ENCODE assay signal across 8 cellular contexts in the genomic region with DNA sequence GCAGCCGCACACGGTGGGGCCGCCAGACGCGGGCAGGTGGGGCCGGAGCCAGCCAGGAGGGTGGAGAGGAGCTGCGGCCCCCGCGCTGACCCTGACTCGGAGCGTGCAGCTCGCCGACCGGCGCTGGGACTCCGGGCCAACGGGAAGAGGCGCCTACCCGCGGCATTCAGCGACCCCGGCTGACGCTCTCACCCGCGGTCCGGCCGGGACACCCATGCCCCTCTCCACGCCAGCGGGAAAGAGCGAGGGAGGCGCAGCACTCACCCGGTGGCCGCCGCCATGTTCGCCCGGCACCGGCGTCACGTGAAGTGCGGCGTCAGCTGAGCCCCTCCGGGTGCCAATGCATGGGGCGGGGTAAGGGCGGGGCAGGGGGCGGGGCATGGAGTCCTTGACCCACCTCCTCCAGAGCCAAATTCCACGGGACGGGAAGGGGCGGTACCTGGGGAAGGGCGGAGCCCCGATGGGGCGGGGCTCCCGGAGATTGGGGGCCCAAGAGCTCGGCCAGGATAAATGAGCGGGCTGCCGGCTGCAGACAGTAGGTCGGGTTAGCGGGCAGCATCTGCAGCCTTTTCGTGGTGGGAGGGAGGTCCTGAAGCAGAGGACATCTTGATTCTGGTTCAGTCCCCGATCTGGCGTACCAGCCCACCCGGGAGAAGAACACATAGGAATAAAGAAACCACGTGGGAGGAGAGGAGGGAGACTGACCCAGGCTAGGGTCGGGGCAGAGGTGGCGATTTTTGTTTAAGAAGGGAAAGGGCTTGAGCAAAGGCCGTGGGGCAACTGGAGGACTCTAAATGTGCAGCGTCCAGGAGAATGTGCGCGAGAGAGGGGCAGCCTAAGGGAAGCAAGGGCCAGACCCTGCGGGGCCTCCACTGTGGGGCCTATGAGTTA. TPM values are rescaled to one million over a fixed set of nuclear protein-coding genes. Genes with fewer than 3 reads are reported as not detected.
DNase-seq lines count a peak whose midpoint lies in the region; ATAC-seq and TF ChIP-seq lines count a peak whose summit lies in the region.

A gene (minus strand): TSS at position 312 of the 891 bp plus-strand sequence. CDS start 31 bp downstream, at position 281.

- H3K4me2 ChIP-seq in DND-41 (ENCODE audit: insufficient read depth, low read length) (peak within 1 kb of the TSS; percentile 100), neural cell (ENCODE audit: low read length) (peak within 1 kb of the TSS; percentile 72)

- H3K9ac ChIP-seq in DND-41 (ENCODE audit: low read depth, low read length) (peak within 1 kb of the TSS; percentile 73), neural cell (ENCODE audit: low read length) (peak within 1 kb of the TSS; percentile 68)

- no peaks in the 10 kb centered on the region for H3K9me3 Mint-ChIP-seq in stimulated activated naive CD8-positive, alpha-beta T cell treated with anti-CD3 and anti-CD28 coated beads, Interleukin-15, amount 100 ng/mL, for 72 hours

- H4K20me1 ChIP-seq in DND-41 (ENCODE audit: insufficient read depth, low read length) (peaks cover 2% of the 10 kb centered on the region; the same call in 1 of the 2 replicates), neural cell (ENCODE audit: insufficient read depth) (no peaks in the 10 kb centered on the region)

- H3K36me3 ChIP-seq in DND-41 (ENCODE audit: insufficient read depth, low read length) (no peaks in the 10 kb centered on the region), RWPE2 (ENCODE audit: low read depth) (no peaks in the 10 kb centered on the region), neural cell (ENCODE audit: insufficient read depth, low read length) (no peaks in the 10 kb centered on the region)

- peak; percentile 43 for TF ChIP-seq RAD21 in neural cell (conservative IDR thresholded peaks at IDR 0.05)

- H3K27ac ChIP-seq in DND-41 (ENCODE audit: low read length) (peak within 1 kb of the TSS; percentile 57), RWPE2 (ENCODE audit: poor library complexity, severe bottlenecking) (no peak within 1 kb of the TSS), neural cell (ENCODE audit: low read length) (no peak within 1 kb of the TSS)

- DNase-seq in DND-41, result peak; percentile 91
- DNase-seq in LHCN-M2 (ENCODE audit: low read depth), result peak; percentile 83
- peak; percentile 80 for DNase-seq in RWPE2 (ENCODE audit: low spot score)
- peak; percentile 74 for DNase-seq in activated effector memory CD4-positive, alpha-beta T cell treated with Interleukin-2 at 50 U/mL for 16 hours
- DNase-seq in fibroblast of the conjunctiva (ENCODE audit: low read depth), result peak; percentile 78
- peak; percentile 82 to 83 for DNase-seq in stimulated activated naive CD8-positive, alpha-beta T cell treated with anti-CD3 and anti-CD28 coated beads, Interleukin-15, amount 100 ng/mL, for 72 hours

- no peaks in the 10 kb centered on the region for H3F3A ChIP-seq in neural cell (ENCODE audit: insufficient read depth, low read length, poor library complexity, severe bottlenecking)

- no peak for TF ChIP-seq CTCF in DND-41 (IDR thresholded peaks at IDR 0.05; ENCODE audit: borderline replicate concordance, extremely low read depth, low read length, poor library complexity, severe bottlenecking)
- TF ChIP-seq CTCF in RWPE2 (IDR thresholded peaks at IDR 0.05; ENCODE audit: poor library complexity, severe bottlenecking), result no peak
- no peak for TF ChIP-seq CTCF in neural cell (IDR thresholded peaks at IDR 0.05; ENCODE audit: poor library complexity, severe bottlenecking)

- H3K9me2 ChIP-seq in neural cell (ENCODE audit: insufficient read depth, low read length), result no peaks in the 10 kb centered on the region

- no peaks in the 10 kb centered on the region for H3K27me3 Mint-ChIP-seq in stimulated activated naive CD8-positive, alpha-beta T cell treated with anti-CD3 and anti-CD28 coated beads, Interleukin-15, amount 100 ng/mL, for 72 hours

- ATAC-seq in DND-41 (ENCODE audit: insufficient read depth, low read depth), result peak; percentile 94
- peak; percentile 89 for ATAC-seq in GM21825 (IDR thresholded peaks at IDR 0.05; ENCODE audit: unreplicated experiment)
- ATAC-seq in RWPE2 (ENCODE audit: low read depth), result peak; percentile 92
- peak; percentile 93 for ATAC-seq in stimulated activated naive CD8-positive, alpha-beta T cell treated with anti-CD3 and anti-CD28 coated beads, Interleukin-15, amount 100 ng/mL, for 72 hours

- peak within 1 kb of the TSS; percentile 92 to 98 for H3K4me3 Mint-ChIP-seq in stimulated activated naive CD8-positive, alpha-beta T cell treated with anti-CD3 and anti-CD28 coated beads, Interleukin-15, amount 100 ng/mL, for 72 hours

- H3K9me3 ChIP-seq in DND-41 (ENCODE audit: insufficient read depth, low read length, severe bottlenecking), result no peaks in the 10 kb centered on the region
- no peaks in the 10 kb centered on the region for H3K9me3 ChIP-seq in RWPE2 (ENCODE audit: severe bottlenecking)
- no peaks in the 10 kb centered on the region for H3K9me3 ChIP-seq in neural cell (ENCODE audit: low read length)

- peak; percentile 39 for TF ChIP-seq EP300 in neural cell (conservative IDR thresholded peaks at IDR 0.05; ENCODE audit: poor library complexity, severe bottlenecking)

- H3K27ac Mint-ChIP-seq in stimulated activated naive CD8-positive, alpha-beta T cell treated with anti-CD3 and anti-CD28 coated beads, Interleukin-15, amount 100 ng/mL, for 72 hours, result peak within 1 kb of the TSS; percentile 71 to 91

- H3K4me3 ChIP-seq in DND-41 (ENCODE audit: low read depth in 1 of 2, low read length in 2 of 2), result peak within 1 kb of the TSS; percentile 93 to 99
- H3K4me3 ChIP-seq in RWPE2 (ENCODE audit: severe bottlenecking), result peak within 1 kb of the TSS; percentile 71
- peak within 1 kb of the TSS; percentile 96 for H3K4me3 ChIP-seq in neural cell (ENCODE audit: low read length)

- H3K79me2 ChIP-seq in DND-41 (ENCODE audit: insufficient read depth, low read length), result peaks cover 8% of the 10 kb centered on the region
- H3K79me2 ChIP-seq in neural cell (replicated peaks; ENCODE audit: insufficient read depth, low read length), result no peaks in the 10 kb centered on the region

- H3K4me1 ChIP-seq in DND-41 (ENCODE audit: insufficient read depth, low read length), result peaks cover 25% of the 10 kb centered on the region
- H3K4me1 ChIP-seq in RWPE2 (ENCODE audit: insufficient read depth, poor library complexity, severe bottlenecking), result no peaks in the 10 kb centered on the region

- peaks cover 37% of the 10 kb centered on the region for H3K4me1 Mint-ChIP-seq in stimulated activated naive CD8-positive, alpha-beta T cell treated with anti-CD3 and anti-CD28 coated beads, Interleukin-15, amount 100 ng/mL, for 72 hours

- H3K27me3 ChIP-seq in DND-41 (ENCODE audit: insufficient read depth, low read length, poor library complexity) (no peaks in the 10 kb centered on the region), RWPE2 (ENCODE audit: insufficient read depth, poor library complexity, severe bottlenecking) (no peaks in the 10 kb centered on the region), neural cell (ENCODE audit: insufficient read depth, low read depth, low read length) (no peaks in the 10 kb centered on the region)

- H2AFZ ChIP-seq in DND-41 (ENCODE audit: low read depth, low read length) (peak within 1 kb of the TSS; percentile 87), neural cell (ENCODE audit: low read depth, low read length) (peak within 1 kb of the TSS; percentile 60)

TF ChIP-seq in neural cell, 6 proteins besides CTCF, POLR2A, EP300 and RAD21:
- TF ChIP-seq SMC3 (conservative IDR thresholded peaks at IDR 0.05; ENCODE audit: poor library complexity), result peak; percentile 42
- TF ChIP-seq, protein P1, sequence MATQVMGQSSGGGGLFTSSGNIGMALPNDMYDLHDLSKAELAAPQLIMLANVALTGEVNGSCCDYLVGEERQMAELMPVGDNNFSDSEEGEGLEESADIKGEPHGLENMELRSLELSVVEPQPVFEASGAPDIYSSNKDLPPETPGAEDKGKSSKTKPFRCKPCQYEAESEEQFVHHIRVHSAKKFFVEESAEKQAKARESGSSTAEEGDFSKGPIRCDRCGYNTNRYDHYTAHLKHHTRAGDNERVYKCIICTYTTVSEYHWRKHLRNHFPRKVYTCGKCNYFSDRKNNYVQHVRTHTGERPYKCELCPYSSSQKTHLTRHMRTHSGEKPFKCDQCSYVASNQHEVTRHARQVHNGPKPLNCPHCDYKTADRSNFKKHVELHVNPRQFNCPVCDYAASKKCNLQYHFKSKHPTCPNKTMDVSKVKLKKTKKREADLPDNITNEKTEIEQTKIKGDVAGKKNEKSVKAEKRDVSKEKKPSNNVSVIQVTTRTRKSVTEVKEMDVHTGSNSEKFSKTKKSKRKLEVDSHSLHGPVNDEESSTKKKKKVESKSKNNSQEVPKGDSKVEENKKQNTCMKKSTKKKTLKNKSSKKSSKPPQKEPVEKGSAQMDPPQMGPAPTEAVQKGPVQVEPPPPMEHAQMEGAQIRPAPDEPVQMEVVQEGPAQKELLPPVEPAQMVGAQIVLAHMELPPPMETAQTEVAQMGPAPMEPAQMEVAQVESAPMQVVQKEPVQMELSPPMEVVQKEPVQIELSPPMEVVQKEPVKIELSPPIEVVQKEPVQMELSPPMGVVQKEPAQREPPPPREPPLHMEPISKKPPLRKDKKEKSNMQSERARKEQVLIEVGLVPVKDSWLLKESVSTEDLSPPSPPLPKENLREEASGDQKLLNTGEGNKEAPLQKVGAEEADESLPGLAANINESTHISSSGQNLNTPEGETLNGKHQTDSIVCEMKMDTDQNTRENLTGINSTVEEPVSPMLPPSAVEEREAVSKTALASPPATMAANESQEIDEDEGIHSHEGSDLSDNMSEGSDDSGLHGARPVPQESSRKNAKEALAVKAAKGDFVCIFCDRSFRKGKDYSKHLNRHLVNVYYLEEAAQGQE (IDR thresholded peaks at IDR 0.05; ENCODE audit: borderline replicate concordance), result peak; percentile 70
- peak; percentile 76 for TF ChIP-seq POLR2AphosphoS5 (IDR thresholded peaks at IDR 0.05)
- TF ChIP-seq MXI1 (conservative IDR thresholded peaks at IDR 0.05; ENCODE audit: poor library complexity, severe bottlenecking), result peak; percentile 96
- TF ChIP-seq TAF1 (IDR thresholded peaks at IDR 0.05; ENCODE audit: low read depth), result peak; percentile 79
- TF ChIP-seq EZH2 (IDR thresholded peaks at IDR 0.05; ENCODE audit: borderline replicate concordance, insufficient read depth, low read length, poor library complexity, severe bottlenecking), result no peak
TF ChIP-seq in neural cell: peak in this region for 5.

RNA-seq across cellular contexts. Expression of the gene that starts here (rescaled TPM):
- 58.5 and 74.5 TPM in 2 replicates for total RNA-seq in LHCN-M2 (2014; rRNA removed)
- 89.7 TPM for polyA plus RNA-seq in LHCN-M2 (2012)
- polyA plus RNA-seq in neural cell, result 43.9 and 59.8 TPM in 2 replicates
- polyA minus RNA-seq in neural cell, result 30.4 and 33.2 TPM in 2 replicates
